In genomic region chr3:183328823-183329222, GRCh38 we compare ENCODE assay signal across 17 cellular contexts.
DNase-seq lines count a peak whose midpoint lies in the region; ATAC-seq and TF ChIP-seq lines count a peak whose summit lies in the region.
"Had no signal": no experiment of that assay in that cellular context is flagged by ENCODE, and none has a peak within 500 bp of the region (broad histone marks: within the 10 kb centered on the region; RNA-seq: fewer than 3 reads in every experiment).

No MANE protein-coding gene starts in this region.

- intact Hi-C loops in MCF 10A (cut with micrococcal nuclease) (loop anchor here (1.0 to 10.0 kb wide), 3 partner anchors 53 to 144 kb away; partner anchors contain the start of gene B3GNT5), breast epithelium (cut with DNase I; ENCODE audit: low total_unique reads) (no loop called here)
- intact Hi-C loops in CD4-positive, alpha-beta T cell (cut with DNase I, micrococcal nuclease), result no loop called here

- 31 to 32% methylated on average over 1 of the region's 1 CpG for WGBS in upper lobe of left lung, 2 donors

- POLR2A ChIA-PET in MCF 10A (lab: Yijun Ruan, JAX), result interaction anchor here (0.9 to 2.2 kb wide), 10 partner anchors 9 to 108 kb away, joined by 3 to 10 read pairs (median 4); no protein-coding TSS in a partner anchor
- POLR2A ChIA-PET in CD4-positive, alpha-beta T cell (lab: Charles Lee), result no interaction called here

- H3K4me3 ChIP-seq in breast epithelium (no peak overlapping the region), fibroblast of mammary gland (ENCODE audit: control insufficient read depth, low read depth, low read length) (no peak overlapping the region), upper lobe of left lung (no peak overlapping the region)
- H3K4me3 ChIP-seq: adrenal gland had no signal

- no peak for ATAC-seq in CD4-positive, alpha-beta T cell (ENCODE audit: poor library complexity)
- no peak for ATAC-seq in upper lobe of left lung (ENCODE audit: low FRiP score in 2 of 2)

- H3K4me1 ChIP-seq in breast epithelium (no peaks in the 10 kb centered on the region), upper lobe of left lung (no peaks in the 10 kb centered on the region)
- H3K4me1 ChIP-seq: Caco-2 had no signal

- peaks cover 6% of the 10 kb centered on the region for H3K36me3 Mint-ChIP-seq in MCF 10A (ENCODE audit: insufficient read depth, unreplicated experiment)
- H3K36me3 Mint-ChIP-seq in CD4-positive, alpha-beta T cell (ENCODE audit: low read depth), result no peaks in the 10 kb centered on the region
- H3K36me3 Mint-ChIP-seq: type B pancreatic cell had no signal

- no peaks in the 10 kb centered on the region for H3K9me3 ChIP-seq in breast epithelium
- no peaks in the 10 kb centered on the region for H3K9me3 ChIP-seq in CD4-positive, alpha-beta T cell (ENCODE audit: control insufficient read depth, low read length)
- no peaks in the 10 kb centered on the region for H3K9me3 ChIP-seq in upper lobe of left lung
- H3K9me3 ChIP-seq: adrenal gland, Caco-2 had no signal

- TF ChIP-seq CTCF in MCF 10A (IDR thresholded peaks at IDR 0.05; ENCODE audit: unreplicated experiment), result no peak
- TF ChIP-seq CTCF in breast epithelium (IDR thresholded peaks at IDR 0.05), result no peak
- no peak for TF ChIP-seq CTCF in fibroblast of mammary gland (conservative IDR thresholded peaks at IDR 0.05; ENCODE audit: control insufficient read depth, insufficient read depth, low read depth, low read length)
- TF ChIP-seq CTCF in CD4-positive, alpha-beta T cell (IDR thresholded peaks at IDR 0.05), result no peak
- TF ChIP-seq CTCF in upper lobe of left lung (IDR thresholded peaks at IDR 0.05), result no peak

- H3K27me3 Mint-ChIP-seq in MCF 10A (ENCODE audit: insufficient read depth, unreplicated experiment), result no peaks in the 10 kb centered on the region
- H3K27me3 Mint-ChIP-seq in CD4-positive, alpha-beta T cell, result no peaks in the 10 kb centered on the region
- H3K27me3 Mint-ChIP-seq: type B pancreatic cell had no signal

- no peak for TF ChIP-seq EP300 in upper lobe of left lung (IDR thresholded peaks at IDR 0.05)

- CTCF ChIA-PET in MCF 10A (lab: Yijun Ruan, JAX), result interaction anchor here (0.6 to 2.2 kb wide), 6 partner anchors 34 to 206 kb away, joined by 3 to 9 read pairs (median 3); no protein-coding TSS in a partner anchor
- CTCF ChIA-PET in CD4-positive, alpha-beta T cell (lab: Charles Lee), result no interaction called here

- TF ChIP-seq POLR2A in breast epithelium (IDR thresholded peaks at IDR 0.05) (no peak), upper lobe of left lung (IDR thresholded peaks at IDR 0.05) (no peak)

- H3K27ac Mint-ChIP-seq in MCF 10A (ENCODE audit: low read depth, unreplicated experiment), result peak overlapping the region; percentile 50
- H3K27ac Mint-ChIP-seq in CD4-positive, alpha-beta T cell, result no peak overlapping the region
- H3K27ac Mint-ChIP-seq: dendritic cell treated with granulocyte-macrophage colony-stimulating factor and Interleukin-4, amounts not matched to agents 40 ng/mL and 50 ng/mL, for 4 days; type B pancreatic cell had no signal

- H3K9me3 Mint-ChIP-seq in MCF 10A (ENCODE audit: unreplicated experiment), result no peaks in the 10 kb centered on the region
- H3K9me3 Mint-ChIP-seq in CD4-positive, alpha-beta T cell, result no peaks in the 10 kb centered on the region
- H3K9me3 Mint-ChIP-seq: dendritic cell treated with granulocyte-macrophage colony-stimulating factor and Interleukin-4, amounts not matched to agents 40 ng/mL and 50 ng/mL, for 4 days; type B pancreatic cell had no signal

- H3K27me3 ChIP-seq in breast epithelium (no peaks in the 10 kb centered on the region), upper lobe of left lung (no peaks in the 10 kb centered on the region)
- H3K27me3 ChIP-seq in CD4-positive, alpha-beta T cell (ENCODE audit: control insufficient read depth, insufficient read depth, low read length), result no peaks in the 10 kb centered on the region
- H3K27me3 ChIP-seq: adrenal gland had no signal

- H3K4me1 Mint-ChIP-seq in MCF 10A (ENCODE audit: insufficient read depth, unreplicated experiment), result peaks cover 32% of the 10 kb centered on the region
- no peaks in the 10 kb centered on the region for H3K4me1 Mint-ChIP-seq in CD4-positive, alpha-beta T cell (ENCODE audit: low read depth)

- no peak overlapping the region for H3K4me3 Mint-ChIP-seq in MCF 10A (ENCODE audit: unreplicated experiment)
- no peak overlapping the region for H3K4me3 Mint-ChIP-seq in CD4-positive, alpha-beta T cell
- H3K4me3 Mint-ChIP-seq: dendritic cell treated with granulocyte-macrophage colony-stimulating factor and Interleukin-4, amounts not matched to agents 40 ng/mL and 50 ng/mL, for 4 days; type B pancreatic cell had no signal

- no TSS peak for BruUV-seq in MCF 10A (replicated peaks; lab: Mats Ljungman, UMichigan)

- DNase-seq in MCF 10A (ENCODE audit: unreplicated experiment) (peak; percentile 46), breast epithelium (ENCODE audit: low spot score in 2 of 2) (no peak), SW 1271 (lab: John Stamatoyannopoulos, UW) (peak; percentile 1 to 42), fibroblast of mammary gland (ENCODE audit: low read depth) (peak; percentile 68), NCI-H1048 (lab: John Stamatoyannopoulos, UW) (no peak), upper lobe of left lung (no peak)
- DNase-seq in CD4-positive, alpha-beta T cell, result no peak
- DNase-seq in activated CD4-positive, alpha-beta T cell treated with anti-CD3 and anti-CD28 coated beads, Interleukin-2, amount 50 U/mL, for 4 hours, result no peak
- DNase-seq: activated CD4-positive, alpha-beta T cell treated with anti-CD3 and anti-CD28 coated beads, Interleukin-2, amount 50 U/mL, for 1 hour; activated T-cell treated with anti-CD3 and anti-CD28 coated beads, Interleukin-2, amount 50 U/mL, for 48 hours; adrenal gland; Caco-2; hypothalamus; NCI-H774; stimulated activated CD4-positive, alpha-beta T cell treated with anti-CD3 and anti-CD28 coated beads, Interleukin-4, amount 100 ng/mL, for 24 hours had no signal

- no peaks in the 10 kb centered on the region for H3K36me3 ChIP-seq in breast epithelium
- no peaks in the 10 kb centered on the region for H3K36me3 ChIP-seq in upper lobe of left lung
- H3K36me3 ChIP-seq: adrenal gland had no signal

- no peak overlapping the region for H3K27ac ChIP-seq in breast epithelium
- H3K27ac ChIP-seq in CD4-positive, alpha-beta T cell (ENCODE audit: low read depth, low read length), result no peak overlapping the region
- H3K27ac ChIP-seq in upper lobe of left lung, result no peak overlapping the region
- H3K27ac ChIP-seq: adrenal gland had no signal

Comparison
In these comparisons a context has a peak if more than half of its experiments do, and no peak if none do; other contexts are left out.
1. DNase-seq: peak in MCF 10A (single experiment), SW 1271 (2 of 2) and fibroblast of mammary gland (single experiment); none in breast epithelium (0 of 2), CD4-positive, alpha-beta T cell (0 of 10), NCI-H1048 (single experiment), upper lobe of left lung (0 of 2) and activated CD4-positive, alpha-beta T cell treated with anti-CD3 and anti-CD28 coated beads, Interleukin-2, amount 50 U/mL, for 4 hours (0 of 2).